ENCODE assay signal across 20 cellular contexts in genomic region chr2:11790228-11790627, GRCh38.
"Had no signal": no experiment of that assay in that cellular context is flagged by ENCODE, and none has a peak within 500 bp of the region (broad histone marks: within the 10 kb centered on the region; RNA-seq: fewer than 3 reads in every experiment).

No MANE protein-coding gene starts in this region.

- H3K4me3 ChIP-seq: hepatocyte, lung, psoas muscle, right lobe of liver, tibial nerve, upper lobe of right lung, vagina had no signal

- DNase-seq: effector CD4-positive, alpha-beta T cell; head of caudate nucleus; kidney; left colon; left ventricle myocardium superior; mesendoderm; naive thymus-derived CD4-positive, alpha-beta T cell; nephron progenitor cell; psoas muscle; retina; right lobe of liver; stimulated activated CD4-positive, alpha-beta T cell treated with anti-CD3 and anti-CD28 coated beads, Interleukin-4, amount 100 ng/mL, for 1 hour; stimulated activated CD8-positive, alpha-beta memory T cell treated with anti-CD3 and anti-CD28 coated beads, Interleukin-4, amount 100 ng/mL, for 48 hours; upper lobe of right lung had no signal

- H3K4me3 Mint-ChIP-seq: naive thymus-derived CD4-positive, alpha-beta T cell; nephron progenitor cell; stimulated activated memory B cell treated with anti-CD40 and anti-IgM and Interleukin-4, amounts not matched to agents 10 μg/mL and 1 μg/mL and 100 μg/mL, for 72 hours; stimulated activated naive CD8-positive, alpha-beta T cell treated with anti-CD3 and anti-CD28 coated beads, Interleukin-15, Interleukin-2, amounts not matched to agents 100 ng/mL and 50 ng/mL, for 24 hours had no signal

- FAIRE-seq: kidney had no signal

- H3K9me3 Mint-ChIP-seq: naive thymus-derived CD4-positive, alpha-beta T cell; stimulated activated memory B cell treated with anti-CD40 and anti-IgM and Interleukin-4, amounts not matched to agents 10 μg/mL and 1 μg/mL and 100 μg/mL, for 72 hours; stimulated activated naive CD8-positive, alpha-beta T cell treated with anti-CD3 and anti-CD28 coated beads, Interleukin-15, Interleukin-2, amounts not matched to agents 100 ng/mL and 50 ng/mL, for 24 hours had no signal

- H3K4me1 ChIP-seq: psoas muscle, right lobe of liver, upper lobe of right lung, vagina had no signal

- H3K4me2 ChIP-seq: hepatocyte had no signal

- H3K4me1 Mint-ChIP-seq: nephron progenitor cell; stimulated activated memory B cell treated with anti-CD40 and anti-IgM and Interleukin-4, amounts not matched to agents 10 μg/mL and 1 μg/mL and 100 μg/mL, for 72 hours had no signal

- ATAC-seq: left colon; left ventricle myocardium superior; naive thymus-derived CD4-positive, alpha-beta T cell; right lobe of liver; stimulated activated memory B cell treated with anti-CD40 and anti-IgM and Interleukin-4, amounts not matched to agents 10 μg/mL and 1 μg/mL and 100 μg/mL, for 72 hours; upper lobe of right lung had no signal

- H3K9me3 ChIP-seq: psoas muscle, right lobe of liver, tibial nerve, upper lobe of right lung, vagina had no signal

- H3K79me2 ChIP-seq: hepatocyte had no signal

- H3K27ac Mint-ChIP-seq: naive thymus-derived CD4-positive, alpha-beta T cell; nephron progenitor cell; stimulated activated memory B cell treated with anti-CD40 and anti-IgM and Interleukin-4, amounts not matched to agents 10 μg/mL and 1 μg/mL and 100 μg/mL, for 72 hours; stimulated activated naive CD8-positive, alpha-beta T cell treated with anti-CD3 and anti-CD28 coated beads, Interleukin-15, Interleukin-2, amounts not matched to agents 100 ng/mL and 50 ng/mL, for 24 hours had no signal

- H2AFZ ChIP-seq: hepatocyte had no signal

- H3K27ac ChIP-seq: hepatocyte, psoas muscle, right lobe of liver, tibial nerve, upper lobe of right lung, vagina had no signal

- H3K27me3 ChIP-seq: hepatocyte, right lobe of liver, tibial nerve, upper lobe of right lung, vagina had no signal
